36 cellular contexts compared by ENCODE assay signal in the genomic region with DNA sequence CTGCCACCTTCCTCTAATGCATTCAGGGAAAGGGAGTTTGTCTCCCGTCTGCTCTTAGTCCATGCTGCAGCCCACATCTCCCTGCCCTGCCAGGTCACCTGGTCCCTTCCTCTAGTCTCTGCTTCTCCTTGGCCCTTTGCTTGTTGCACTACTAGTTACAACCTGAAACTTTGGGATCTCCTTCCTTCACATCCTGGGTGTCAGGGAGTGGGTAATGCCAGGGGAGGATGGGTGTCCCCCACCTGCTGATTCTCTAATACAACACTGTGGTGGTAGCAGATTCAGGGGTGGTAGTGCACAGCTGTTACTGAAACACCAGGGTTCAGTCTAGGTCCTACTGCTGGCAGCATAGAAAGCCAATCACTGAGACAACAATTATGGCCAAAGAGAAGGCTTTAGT.
"Had no signal": no experiment of that assay in that cellular context is flagged by ENCODE, and none has a peak within 500 bp of the region (broad histone marks: within the 10 kb centered on the region; RNA-seq: fewer than 3 reads in every experiment).

No MANE protein-coding gene starts in this region.

- H3K9me3 Mint-ChIP-seq: activated B cell treated with CpG ODN at 0.5 μM for 24 hours; activated CD4-positive, alpha-beta memory T cell treated with anti-CD3 and anti-CD28 coated beads for 36 hours; activated CD4-positive, alpha-beta T cell treated with anti-CD3 and anti-CD28 coated beads, Interleukin-2, amount 10 ng/mL, durations not matched to agents 24 days and 14 days; activated CD8-positive, alpha-beta T cell treated with anti-CD3 and anti-CD28 coated beads for 36 hours; activated naive CD4-positive, alpha-beta T cell treated with anti-CD3 and anti-CD28 coated beads for 36 hours; activated naive CD4-positive, alpha-beta T cell treated with anti-CD3 and anti-CD28 coated beads, Interleukin-2, amount 50 U/mL, for 72 hours; activated naive CD8-positive, alpha-beta T cell treated with anti-CD3 and anti-CD28 coated beads for 36 hours; activated T-cell treated with anti-CD3 and anti-CD28 coated beads, Interleukin-2, amount 50 U/mL, for 4 hours; activated T-cell treated with anti-CD3 and anti-CD28 coated beads, Interleukin-2, amount 50 U/mL, for 72 hours; activated T-helper 1 cell treated with anti-CD3 and anti-CD28 coated beads, Interleukin-12 subunit alpha, Interleukin-12 subunit beta, Interleukin-2, Interleukin-4 antibody, amounts not matched to agents 30 ng/mL and 10 ng/mL and 1 ng/mL, durations not matched to agents 14 hours and 24 hours and 36 hours; activated T-helper 17 cell treated with anti-CD3 and anti-CD28 coated beads, Interleukin-2, amount 50 U/mL, for 72 hours; T-helper 1 cell treated with Interleukin-12 subunit alpha and Interleukin-12 subunit beta and Interleukin-4 antibody, amounts not matched to agents 30 μg/mL and 1 μg/mL, for 36 hours; T-helper 2 cell treated with Interferon-gamma antibody and Interleukin-4, amounts not matched to agents 5 μg/mL and 100 μg/mL, for 36 hours had no signal

- H3K36me3 ChIP-seq: adrenal gland, brain microvascular endothelial cell, breast epithelium had no signal

- H3K27ac ChIP-seq: adrenal gland, body of pancreas, brain microvascular endothelial cell, breast epithelium, VCaP had no signal

- DNase-seq: activated B cell treated with CpG ODN at 0.5 μM for 24 hours; activated CD4-positive, alpha-beta memory T cell treated with anti-CD3 and anti-CD28 coated beads for 36 hours; activated CD4-positive, alpha-beta T cell treated with anti-CD3 and anti-CD28 coated beads for 4 hours; activated CD4-positive, alpha-beta T cell treated with anti-CD3 and anti-CD28 coated beads, Interleukin-2, amount 10 ng/mL, durations not matched to agents 24 days and 14 days; activated CD4-positive, alpha-beta T cell treated with anti-CD3 and anti-CD28 coated beads, Interleukin-2, amount 50 U/mL, for 1 hour; activated CD4-positive, alpha-beta T cell treated with anti-CD3 and anti-CD28 coated beads, Interleukin-2, amount 50 U/mL, for 4 hours; activated CD4-positive, CD25-positive, alpha-beta regulatory T cell treated with anti-CD3 and anti-CD28 coated beads, Interleukin-2, amount 50 U/mL, for 72 hours; activated CD8-positive, alpha-beta memory T cell treated with anti-CD3 and anti-CD28 coated beads, Interleukin-2, amount 50 U/mL, for 4 hours; activated CD8-positive, alpha-beta T cell treated with anti-CD3 and anti-CD28 coated beads for 36 hours; activated effector memory CD4-positive, alpha-beta T cell treated with anti-CD3 and anti-CD28 coated beads, Interleukin-2, amount 50 U/mL, for 16 hours; activated gamma-delta T cell treated with Interleukin-2 at 50 U/mL for 16 hours; activated naive CD4-positive, alpha-beta T cell; activated naive CD4-positive, alpha-beta T cell treated with anti-CD3 and anti-CD28 coated beads for 36 hours; activated naive CD4-positive, alpha-beta T cell treated with anti-CD3 and anti-CD28 coated beads, Interleukin-2, amount 50 U/mL, for 16 hours; activated naive CD8-positive, alpha-beta T cell treated with anti-CD3 and anti-CD28 coated beads for 36 hours; activated T-cell treated with anti-CD3 and anti-CD28 coated beads for 4 hours; activated T-cell treated with anti-CD3 and anti-CD28 coated beads, Interleukin-2, amount 50 U/mL, for 1 hour; activated T-cell treated with anti-CD3 and anti-CD28 coated beads, Interleukin-2, amount 50 U/mL, for 4 hours; activated T-cell treated with anti-CD3 and anti-CD28 coated beads, Interleukin-2, amount 50 U/mL, for 72 hours; adrenal gland; amniotic stem cell; aorta; body of pancreas; brain microvascular endothelial cell; central memory CD4-positive, alpha-beta T cell; SW 1271; T-helper 1 cell; T-helper 2 cell; T-helper 9 cell had no signal

- H3K4me3 Mint-ChIP-seq: activated B cell treated with CpG ODN at 0.5 μM for 24 hours; activated CD4-positive, alpha-beta memory T cell treated with anti-CD3 and anti-CD28 coated beads for 36 hours; activated CD4-positive, alpha-beta T cell treated with anti-CD3 and anti-CD28 coated beads, Interleukin-2, amount 10 ng/mL, durations not matched to agents 24 days and 14 days; activated CD8-positive, alpha-beta T cell treated with anti-CD3 and anti-CD28 coated beads for 36 hours; activated naive CD4-positive, alpha-beta T cell treated with anti-CD3 and anti-CD28 coated beads for 36 hours; activated naive CD8-positive, alpha-beta T cell treated with anti-CD3 and anti-CD28 coated beads for 36 hours; activated T-cell treated with anti-CD3 and anti-CD28 coated beads, Interleukin-2, amount 50 U/mL, for 4 hours; activated T-cell treated with anti-CD3 and anti-CD28 coated beads, Interleukin-2, amount 50 U/mL, for 72 hours; activated T-helper 1 cell treated with anti-CD3 and anti-CD28 coated beads, Interleukin-12 subunit alpha, Interleukin-12 subunit beta, Interleukin-2, Interleukin-4 antibody, amounts not matched to agents 30 ng/mL and 10 ng/mL and 1 ng/mL, durations not matched to agents 14 hours and 24 hours and 36 hours; activated T-helper 17 cell treated with anti-CD3 and anti-CD28 coated beads, Interleukin-2, amount 50 U/mL, for 72 hours; T-helper 1 cell treated with Interleukin-12 subunit alpha and Interleukin-12 subunit beta and Interleukin-4 antibody, amounts not matched to agents 30 μg/mL and 1 μg/mL, for 36 hours; T-helper 2 cell treated with Interferon-gamma antibody and Interleukin-4, amounts not matched to agents 5 μg/mL and 100 μg/mL, for 36 hours had no signal

- H3K27me3 Mint-ChIP-seq: activated CD4-positive, alpha-beta memory T cell treated with anti-CD3 and anti-CD28 coated beads for 36 hours; activated CD8-positive, alpha-beta T cell treated with anti-CD3 and anti-CD28 coated beads for 36 hours; activated naive CD8-positive, alpha-beta T cell treated with anti-CD3 and anti-CD28 coated beads for 36 hours had no signal

- H3K4me1 ChIP-seq: adrenal gland, breast epithelium had no signal

- H3K27ac Mint-ChIP-seq: activated B cell treated with CpG ODN at 0.5 μM for 24 hours; activated CD4-positive, alpha-beta memory T cell treated with anti-CD3 and anti-CD28 coated beads for 36 hours; activated CD4-positive, alpha-beta T cell treated with anti-CD3 and anti-CD28 coated beads, Interleukin-2, amount 10 ng/mL, durations not matched to agents 24 days and 14 days; activated CD8-positive, alpha-beta T cell treated with anti-CD3 and anti-CD28 coated beads for 36 hours; activated naive CD4-positive, alpha-beta T cell treated with anti-CD3 and anti-CD28 coated beads for 36 hours; activated naive CD8-positive, alpha-beta T cell treated with anti-CD3 and anti-CD28 coated beads for 36 hours; activated T-cell treated with anti-CD3 and anti-CD28 coated beads, Interleukin-2, amount 50 U/mL, for 72 hours; activated T-helper 1 cell treated with anti-CD3 and anti-CD28 coated beads, Interleukin-12 subunit alpha, Interleukin-12 subunit beta, Interleukin-2, Interleukin-4 antibody, amounts not matched to agents 30 ng/mL and 10 ng/mL and 1 ng/mL, durations not matched to agents 14 hours and 24 hours and 36 hours; activated T-helper 17 cell treated with anti-CD3 and anti-CD28 coated beads, Interleukin-2, amount 50 U/mL, for 72 hours; T-helper 1 cell treated with Interleukin-12 subunit alpha and Interleukin-12 subunit beta and Interleukin-4 antibody, amounts not matched to agents 30 μg/mL and 1 μg/mL, for 36 hours; T-helper 2 cell treated with Interferon-gamma antibody and Interleukin-4, amounts not matched to agents 5 μg/mL and 100 μg/mL, for 36 hours had no signal

- H3K9me3 ChIP-seq: adrenal gland, body of pancreas, breast epithelium had no signal

- ATAC-seq: activated CD8-positive, alpha-beta T cell treated with anti-CD3 and anti-CD28 coated beads for 36 hours; activated naive CD4-positive, alpha-beta T cell treated with anti-CD3 and anti-CD28 coated beads, Interleukin-2, amount 50 U/mL, for 72 hours; activated T-cell treated with anti-CD3 and anti-CD28 coated beads, Interleukin-2, amount 50 U/mL, for 4 hours; activated T-cell treated with anti-CD3 and anti-CD28 coated beads, Interleukin-2, amount 50 U/mL, for 72 hours; activated T-helper 17 cell treated with anti-CD3 and anti-CD28 coated beads, Interleukin-2, amount 50 U/mL, for 72 hours; body of pancreas had no signal

- H3K4me3 ChIP-seq: adrenal gland, body of pancreas, breast epithelium had no signal

- H3K36me3 Mint-ChIP-seq: activated CD4-positive, alpha-beta memory T cell treated with anti-CD3 and anti-CD28 coated beads for 36 hours; activated naive CD4-positive, alpha-beta T cell treated with anti-CD3 and anti-CD28 coated beads, Interleukin-2, amount 50 U/mL, for 72 hours; activated naive CD8-positive, alpha-beta T cell treated with anti-CD3 and anti-CD28 coated beads for 36 hours had no signal

- H3K27me3 ChIP-seq: adrenal gland, body of pancreas, brain microvascular endothelial cell, breast epithelium had no signal

- H3K4me1 Mint-ChIP-seq: activated B cell treated with CpG ODN at 0.5 μM for 24 hours; activated CD4-positive, alpha-beta T cell treated with anti-CD3 and anti-CD28 coated beads, Interleukin-2, amount 10 ng/mL, durations not matched to agents 24 days and 14 days; activated naive CD8-positive, alpha-beta T cell treated with anti-CD3 and anti-CD28 coated beads for 36 hours; activated T-helper 17 cell treated with anti-CD3 and anti-CD28 coated beads, Interleukin-2, amount 50 U/mL, for 72 hours had no signal
